In the genomic region with DNA sequence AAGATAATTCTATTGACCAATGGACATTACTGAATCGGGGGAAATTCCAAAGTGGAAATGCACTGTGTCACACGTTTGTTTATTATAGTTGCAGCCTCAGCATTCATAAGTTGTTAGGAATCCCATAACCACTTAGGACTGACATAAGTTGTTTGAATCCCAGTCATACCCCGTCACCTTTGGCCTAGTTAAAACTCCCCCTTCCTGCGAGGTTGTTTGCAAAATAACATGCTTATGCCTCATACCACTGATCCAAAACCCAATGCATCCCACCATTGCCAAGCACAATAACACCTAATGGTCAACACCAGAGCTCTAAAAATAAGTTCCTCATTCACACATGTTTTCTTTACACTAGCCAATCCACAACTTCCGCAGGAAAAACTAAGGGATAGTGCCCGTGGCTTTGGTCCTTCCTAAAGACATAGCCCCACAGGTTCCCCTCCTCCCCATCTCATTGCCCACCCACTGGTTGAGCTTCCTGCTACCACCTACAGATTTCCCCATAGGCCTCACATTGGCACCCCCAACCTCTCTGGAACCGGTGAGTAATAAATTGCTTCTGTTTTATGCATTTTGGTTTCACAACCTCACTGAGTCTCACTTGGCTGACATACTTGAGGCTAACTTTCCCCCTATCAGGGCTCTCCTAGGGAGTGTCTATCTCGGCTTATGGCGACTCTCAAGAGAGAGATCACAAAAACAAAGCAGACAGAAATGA, we compare ENCODE assay signal across 8 cellular contexts. TPM values are rescaled to one million over a fixed set of nuclear protein-coding genes. Genes with fewer than 3 reads are reported as not detected.
A peak's percentile ranks its signal among the peaks of the same experiment; 100 is the strongest.
DNase-seq lines count a peak whose midpoint lies in the region; ATAC-seq, FAIRE-seq and TF ChIP-seq lines count a peak whose summit lies in the region.

No MANE protein-coding gene starts in this region.

- ATAC-seq in GM19463 (IDR thresholded peaks at IDR 0.05; ENCODE audit: unreplicated experiment) (peak; percentile 98), HG03439 (IDR thresholded peaks at IDR 0.05; ENCODE audit: unreplicated experiment) (peak; percentile 98)

- DNase-seq in CD1c-positive myeloid dendritic cell (ENCODE audit: extremely low spot score) (peak; percentile 84), H1 (ENCODE audit: low read depth in 1 of 2, low spot score in 2 of 2) (no peak), cardiac septum (ENCODE audit: low spot score) (no peak), DMS153 (lab: John Stamatoyannopoulos, UW) (no peak), activated gamma-delta T cell (lab: John Stamatoyannopoulos, UW) (no peak), Kasumi-1 (lab: John Stamatoyannopoulos, UW) (no peak)

- peaks cover 0 to 7% (median 0%) of the 10 kb centered on the region in 4 experiments; a peak in 1 of 7 replicates for H3K4me1 ChIP-seq in H1 (replicated peaks in 1 of 4; ENCODE audit: control insufficient read depth in 3 of 4, insufficient read depth in 4 of 4, low read length in 3 of 4)

- no peak for TF ChIP-seq POLR2A in H1 (IDR thresholded peaks at IDR 0.05; ENCODE audit: control extremely low read depth in 1 of 2, low read depth in 2 of 2, low read length in 2 of 2)

- no peak overlapping the region for H3K4ac ChIP-seq in H1 (replicated peaks; ENCODE audit: insufficient read length, low read depth, low read length)

- H3K14ac ChIP-seq in H1 (ENCODE audit: insufficient read length) = no peak overlapping the region

- no peak for TF ChIP-seq CTCF in H1 (IDR thresholded peaks at IDR 0.05; ENCODE audit: control extremely low read depth in 1 of 3, insufficient read depth in 1 of 3, low read depth in 1 of 3, low read length in 3 of 3)

- H2AK5ac ChIP-seq in H1 (ENCODE audit: low read depth, low read length) = no peak overlapping the region

- H3K4me2 ChIP-seq in H1 (ENCODE audit: insufficient read depth in 1 of 2, low read depth in 2 of 2, low read length in 2 of 2) = no peak overlapping the region

- no peak overlapping the region for H2BK120ac ChIP-seq in H1 (replicated peaks; ENCODE audit: low read depth, low read length)

- no peaks in the 10 kb centered on the region for H3K79me2 ChIP-seq in H1 (ENCODE audit: control insufficient read depth in 1 of 2, insufficient read depth in 2 of 2, low read length in 2 of 2)

- H4K8ac ChIP-seq in H1 (ENCODE audit: extremely low read depth, insufficient read depth, low read length) = no peak overlapping the region

- no peak for TF ChIP-seq RAD21 in H1 (IDR thresholded peaks at IDR 0.05 in 1 of 2, conservative IDR thresholded peaks at IDR 0.05 in 1 of 2; ENCODE audit: low read depth in 2 of 2, low read length in 2 of 2)

- no peaks in the 10 kb centered on the region for H3K23me2 ChIP-seq in H1 (ENCODE audit: low read depth, low read length)

- H3K23ac ChIP-seq in H1 (ENCODE audit: insufficient read length) = no peak overlapping the region

- no peak overlapping the region; the same call in 1 of the 2 replicates for H3K18ac ChIP-seq in H1 (ENCODE audit: extremely low read depth, low read length)

- POLR2A ChIA-PET in H1 (lab: Charles Lee; ENCODE audit: partially characterized antibody) = no interaction called here

- CTCF ChIA-PET in H1 (lab: Charles Lee; ENCODE audit: partially characterized antibody) = interaction anchor here (1.0 kb wide), 1 partner anchor 202 kb away, joined by 3 read pairs; no protein-coding TSS in a partner anchor

- no peak overlapping the region for H4K5ac ChIP-seq in H1 (ENCODE audit: insufficient read length, low read depth, low read length)

- no peaks in the 10 kb centered on the region for H3K9me3 ChIP-seq in H1 (ENCODE audit: insufficient read depth in 2 of 2, low read depth in 1 of 2, low read length in 1 of 2)

- 89% methylated on average over 9 of the region's 9 CpGs; no CpG with 5 or more reads in 1 of the 2 experiments for WGBS in H1 (ENCODE audit: extremely low coverage in 1 of 2, insufficient coverage in 1 of 2, insufficient read length in 1 of 2, insufficient replicate concordance in 2 of 2, low coverage in 1 of 2, low lambda C conversion rate in 2 of 2, missing lambda C conversion rate in 1 of 2), 2 experiments

- H3K27me3 ChIP-seq in H1 (replicated peaks in 1 of 4; ENCODE audit: control insufficient read depth in 3 of 4, extremely low read depth in 1 of 4, insufficient read depth in 3 of 4, low read length in 3 of 4) = no peaks in the 10 kb centered on the region

- H2AFZ ChIP-seq in H1 (ENCODE audit: low read length) = peak overlapping the region; percentile 45

- intact Hi-C loops in cardiac septum (cut with DNase I) = loop anchor here (10.0 kb wide), 1 partner anchor 441 kb away; no protein-coding TSS in a partner anchor

- no peaks in the 10 kb centered on the region for H3K36me3 ChIP-seq in H1 (ENCODE audit: control insufficient read depth in 2 of 4, insufficient read depth in 4 of 4, low read length in 3 of 4)

- no peak overlapping the region for H3K9ac ChIP-seq in H1 (replicated peaks in 1 of 4; ENCODE audit: extremely low read depth in 1 of 4, low read depth in 3 of 4, low read length in 3 of 4)

- H4K20me1 ChIP-seq in H1 (replicated peaks in 1 of 2; ENCODE audit: control insufficient read depth in 1 of 2, insufficient read depth in 2 of 2, low read length in 2 of 2) = no peaks in the 10 kb centered on the region

- H2BK20ac ChIP-seq in H1 (ENCODE audit: low read length) = no peak overlapping the region

- H3K4me3 ChIP-seq in H1 (ENCODE audit: extremely low read depth in 1 of 4, insufficient read depth in 2 of 4, low read depth in 3 of 4, low read length in 4 of 4) = no peak overlapping the region

- no peak overlapping the region for H4K91ac ChIP-seq in H1 (replicated peaks; ENCODE audit: insufficient read length, low read length)

- H3K56ac ChIP-seq in H1 (replicated peaks; ENCODE audit: insufficient read length, low read depth, low read length) = no peak overlapping the region

- H2BK5ac ChIP-seq in H1 (ENCODE audit: low read depth, low read length) = no peak overlapping the region

- no peak for TF ChIP-seq EP300 in H1 (IDR thresholded peaks at IDR 0.05; ENCODE audit: borderline replicate concordance in 1 of 2, low read depth in 2 of 2, low read length in 2 of 2)

- H3K27ac ChIP-seq in H1 (ENCODE audit: low read depth, low read length) = no peak overlapping the region

- H2BK15ac ChIP-seq in H1 (ENCODE audit: low read length) = no peak overlapping the region

- H2BK12ac ChIP-seq in H1 (ENCODE audit: low read depth, low read length) = no peak overlapping the region

- FAIRE-seq in H1 (lab: Jason Lieb, UNC) = no peak

- no peaks in the 10 kb centered on the region for H3K79me1 ChIP-seq in H1 (ENCODE audit: low read depth, low read length)

TF ChIP-seq in H1, 55 proteins besides CTCF, POLR2A, EP300 and RAD21 (continues in another document):
- TF ChIP-seq CBX5 (IDR thresholded peaks at IDR 0.05; ENCODE audit: low read depth, low read length) (no peak), SAP30 (IDR thresholded peaks at IDR 0.05; ENCODE audit: insufficient read depth, insufficient replicate concordance, low read length) (no peak), NRF1 (IDR thresholded peaks at IDR 0.05; ENCODE audit: low read depth, low read length) (no peak), YY1 (IDR thresholded peaks at IDR 0.05; ENCODE audit: low read depth, low read length) (no peak), EZH2 (IDR thresholded peaks at IDR 0.05; ENCODE audit: low read depth, low read length, severe bottlenecking) (no peak), JUN (IDR thresholded peaks at IDR 0.05; ENCODE audit: low read depth, low read length) (no peak), BCL11A (IDR thresholded peaks at IDR 0.05; ENCODE audit: low read depth in 2 of 2, low read length in 2 of 2) (no peak), NANOG (IDR thresholded peaks at IDR 0.05; ENCODE audit: insufficient read depth, low read depth, low read length, poor library complexity, severe bottlenecking) (no peak)
- TF ChIP-seq, protein P1, sequence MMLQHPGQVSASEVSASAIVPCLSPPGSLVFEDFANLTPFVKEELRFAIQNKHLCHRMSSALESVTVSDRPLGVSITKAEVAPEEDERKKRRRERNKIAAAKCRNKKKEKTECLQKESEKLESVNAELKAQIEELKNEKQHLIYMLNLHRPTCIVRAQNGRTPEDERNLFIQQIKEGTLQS (IDR thresholded peaks at IDR 0.05; ENCODE audit: insufficient read depth, low read depth, low read length) = no peak

RNA-seq across cellular contexts. Expression of a gene that starts 42.3 kb away (rescaled TPM):
- not detected in 2 replicates for total RNA-seq in H1 (2021; fragmentation: NEBNext Ultra II Directional; extraction: Animal tissue kit (Norgen Biotek cat#: 25700))
- polyA plus RNA-seq in H1 (2011; rRNA removed) = not detected in 2 replicates
- not detected for polyA plus RNA-seq in H1 (2011; cell fraction: cytosol; rRNA removed)
- polyA plus RNA-seq in H1 (2011; cell fraction: nucleus; rRNA removed) = not detected
- polyA plus RNA-seq in H1 (2012, experiment 1 of 2) = not detected in 4 replicates
- polyA plus RNA-seq in H1 (2012, experiment 2 of 2) = not detected
- not detected for polyA plus RNA-seq in H1 (2013, experiment 1 of 2)
- 0.02 TPM for polyA plus RNA-seq in H1 (2013, experiment 2 of 2)
- not detected in 2 replicates for polyA minus RNA-seq in H1 (2011; rRNA and poly(A)+ RNA removed)
- polyA minus RNA-seq in H1 (2011; cell fraction: cytosol; rRNA and poly(A)+ RNA removed) = not detected
- not detected for polyA minus RNA-seq in H1 (2011; cell fraction: nucleus; rRNA and poly(A)+ RNA removed)
- total RNA-seq in cardiac septum = 1.2 TPM

RNA-seq across cellular contexts. Expression of a gene that starts 46.7 kb away (rescaled TPM):
- 0.36 and 0.37 TPM in 2 replicates for total RNA-seq in H1 (2021; fragmentation: NEBNext Ultra II Directional; extraction: Animal tissue kit (Norgen Biotek cat#: 25700))
- 0.11 and 0.19 TPM in 2 replicates for polyA plus RNA-seq in H1 (2011; rRNA removed)
- polyA plus RNA-seq in H1 (2011; cell fraction: cytosol; rRNA removed) = 0.17 TPM
- 0.40 TPM for polyA plus RNA-seq in H1 (2011; cell fraction: nucleus; rRNA removed)
- polyA plus RNA-seq in H1 (2012, experiment 1 of 2) = 0.15 to 0.24 TPM (median 0.18 TPM) in 4 replicates
- polyA plus RNA-seq in H1 (2012, experiment 2 of 2) = 0.03 TPM
- polyA plus RNA-seq in H1 (2013, experiment 1 of 2) = 0.28 TPM
- polyA plus RNA-seq in H1 (2013, experiment 2 of 2) = 0.26 TPM
- polyA minus RNA-seq in H1 (2011; rRNA and poly(A)+ RNA removed) = 0.73 and 0.83 TPM in 2 replicates
- polyA minus RNA-seq in H1 (2011; cell fraction: cytosol; rRNA and poly(A)+ RNA removed) = 0.37 TPM
- 2.0 TPM for polyA minus RNA-seq in H1 (2011; cell fraction: nucleus; rRNA and poly(A)+ RNA removed)
- 6.7 TPM for total RNA-seq in cardiac septum
